ENCODE assay signal across 3 cellular contexts in the genomic region with DNA sequence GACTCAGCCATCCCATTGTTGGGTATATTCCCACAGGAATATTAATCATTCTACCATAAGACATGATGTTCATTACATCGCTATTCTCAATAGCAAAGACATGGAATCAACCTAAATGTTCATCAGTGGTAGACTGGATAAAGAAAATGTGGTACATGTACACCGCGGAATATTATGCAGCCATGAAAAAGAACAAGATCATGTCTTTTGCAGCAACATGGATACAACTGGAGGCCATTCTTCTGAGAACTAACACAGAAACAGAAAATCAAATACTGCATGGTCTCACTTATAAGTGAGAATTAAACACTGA.
TF ChIP-seq lines count a peak whose summit lies in the region.

No MANE protein-coding gene starts in this region.

TF ChIP-seq in HEK293, 187 proteins besides CTCF, POLR2A, EP300 and RAD21:
- peak; percentile 62; the same call in 1 of the 2 replicates for TF ChIP-seq ZNF146 (tag by site-specific recombination; IDR thresholded peaks at IDR 0.05)
- TF ChIP-seq, protein P1, sequence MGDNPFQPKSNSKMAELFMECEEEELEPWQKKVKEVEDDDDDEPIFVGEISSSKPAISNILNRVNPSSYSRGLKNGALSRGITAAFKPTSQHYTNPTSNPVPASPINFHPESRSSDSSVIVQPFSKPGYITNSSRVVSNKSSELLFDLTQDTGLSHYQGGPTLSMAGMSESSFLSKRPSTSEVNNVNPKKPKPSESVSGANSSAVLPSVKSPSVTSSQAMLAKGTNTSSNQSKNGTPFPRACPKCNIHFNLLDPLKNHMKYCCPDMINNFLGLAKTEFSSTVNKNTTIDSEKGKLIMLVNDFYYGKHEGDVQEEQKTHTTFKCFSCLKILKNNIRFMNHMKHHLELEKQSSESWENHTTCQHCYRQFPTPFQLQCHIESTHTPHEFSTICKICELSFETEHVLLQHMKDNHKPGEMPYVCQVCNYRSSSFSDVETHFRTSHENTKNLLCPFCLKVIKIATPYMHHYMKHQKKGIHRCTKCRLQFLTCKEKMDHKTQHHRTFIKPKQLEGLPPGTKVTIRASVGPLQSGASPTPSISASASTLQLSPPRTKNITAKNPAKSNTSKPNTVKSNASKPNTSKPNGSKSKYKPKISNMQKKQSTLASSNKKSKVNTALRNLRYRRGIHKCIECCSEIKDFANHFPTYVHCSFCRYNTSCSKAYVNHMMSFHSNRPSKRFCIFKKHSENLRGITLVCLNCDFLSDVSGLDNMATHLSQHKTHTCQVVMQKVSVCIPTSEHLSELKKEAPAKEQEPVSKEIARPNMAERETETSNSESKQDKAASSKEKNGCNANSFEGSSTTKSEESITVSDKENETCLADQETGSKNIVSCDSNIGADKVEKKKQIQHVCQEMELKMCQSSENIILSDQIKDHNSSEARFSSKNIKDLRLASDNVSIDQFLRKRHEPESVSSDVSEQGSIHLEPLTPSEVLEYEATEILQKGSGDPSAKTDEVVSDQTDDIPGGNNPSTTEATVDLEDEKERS (tag by site-specific recombination; IDR thresholded peaks at IDR 0.05) = 0 out of 2 replicates have a peak, but pooled peaks have one; percentile 33

TF ChIP-seq in K562, 482 proteins besides CTCF, POLR2A, EP300 and RAD21:
- peak; percentile 50 to 69 for TF ChIP-seq KDM1A (IDR thresholded peaks at IDR 0.05)
- TF ChIP-seq RBM25 (IDR thresholded peaks at IDR 0.05; ENCODE audit: low read depth, low read length, severe bottlenecking) = peak; percentile 53
- TF ChIP-seq BCOR (IDR thresholded peaks at IDR 0.05) = peak; percentile 78
- 0 out of 2 replicates have a peak, but pooled peaks have one; percentile 40 for TF ChIP-seq HDAC2 (IDR thresholded peaks at IDR 0.05)
- peak; percentile 98 for TF ChIP-seq ZNF146 (CRISPR knock-in tag; IDR thresholded peaks at IDR 0.05; ENCODE audit: unreplicated experiment)
- TF ChIP-seq SMARCA5 (IDR thresholded peaks at IDR 0.05) = peak; percentile 60; the same call in 1 of the 2 replicates

TF ChIP-seq in H1, 55 proteins besides CTCF, POLR2A, EP300 and RAD21:
- TF ChIP-seq KDM1A (IDR thresholded peaks at IDR 0.05; ENCODE audit: borderline replicate concordance, low read length) = peak; percentile 52; the same call in 1 of the 2 replicates
